Comparison of ENCODE assay signal across 1 cellular context in genomic region chr12:23560611-23561010, GRCh38.
A peak's percentile ranks its signal among the peaks of the same experiment; 100 is the strongest.
TF ChIP-seq lines count a peak whose summit lies in the region.

No MANE protein-coding gene starts in this region.

TF ChIP-seq in GM12878, 131 proteins besides CTCF, POLR2A, EP300 and RAD21 (continued from another document and continues in another):
- TF ChIP-seq, protein P1, sequence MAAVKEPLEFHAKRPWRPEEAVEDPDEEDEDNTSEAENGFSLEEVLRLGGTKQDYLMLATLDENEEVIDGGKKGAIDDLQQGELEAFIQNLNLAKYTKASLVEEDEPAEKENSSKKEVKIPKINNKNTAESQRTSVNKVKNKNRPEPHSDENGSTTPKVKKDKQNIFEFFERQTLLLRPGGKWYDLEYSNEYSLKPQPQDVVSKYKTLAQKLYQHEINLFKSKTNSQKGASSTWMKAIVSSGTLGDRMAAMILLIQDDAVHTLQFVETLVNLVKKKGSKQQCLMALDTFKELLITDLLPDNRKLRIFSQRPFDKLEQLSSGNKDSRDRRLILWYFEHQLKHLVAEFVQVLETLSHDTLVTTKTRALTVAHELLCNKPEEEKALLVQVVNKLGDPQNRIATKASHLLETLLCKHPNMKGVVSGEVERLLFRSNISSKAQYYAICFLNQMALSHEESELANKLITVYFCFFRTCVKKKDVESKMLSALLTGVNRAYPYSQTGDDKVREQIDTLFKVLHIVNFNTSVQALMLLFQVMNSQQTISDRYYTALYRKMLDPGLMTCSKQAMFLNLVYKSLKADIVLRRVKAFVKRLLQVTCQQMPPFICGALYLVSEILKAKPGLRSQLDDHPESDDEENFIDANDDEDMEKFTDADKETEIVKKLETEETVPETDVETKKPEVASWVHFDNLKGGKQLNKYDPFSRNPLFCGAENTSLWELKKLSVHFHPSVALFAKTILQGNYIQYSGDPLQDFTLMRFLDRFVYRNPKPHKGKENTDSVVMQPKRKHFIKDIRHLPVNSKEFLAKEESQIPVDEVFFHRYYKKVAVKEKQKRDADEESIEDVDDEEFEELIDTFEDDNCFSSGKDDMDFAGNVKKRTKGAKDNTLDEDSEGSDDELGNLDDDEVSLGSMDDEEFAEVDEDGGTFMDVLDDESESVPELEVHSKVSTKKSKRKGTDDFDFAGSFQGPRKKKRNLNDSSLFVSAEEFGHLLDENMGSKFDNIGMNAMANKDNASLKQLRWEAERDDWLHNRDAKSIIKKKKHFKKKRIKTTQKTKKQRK (IDR thresholded peaks at IDR 0.05; ENCODE audit: low read depth, low read length), result no peak
- 0 out of 2 replicates have a peak, but pooled peaks have one; percentile 21 for TF ChIP-seq IKZF1 (conservative IDR thresholded peaks at IDR 0.05)
- no peak for TF ChIP-seq KDM1A (IDR thresholded peaks at IDR 0.05; ENCODE audit: borderline replicate concordance)
- no peak for TF ChIP-seq MTA3 (IDR thresholded peaks at IDR 0.05; ENCODE audit: borderline replicate concordance, low read length)
- TF ChIP-seq E2F8 (IDR thresholded peaks at IDR 0.05; ENCODE audit: low read depth, partially characterized antibody), result no peak
- TF ChIP-seq NFIC (IDR thresholded peaks at IDR 0.05; ENCODE audit: low read depth, low read length), result peak; percentile 61; the same call in 1 of the 2 replicates
- TF ChIP-seq TARDBP (IDR thresholded peaks at IDR 0.05; ENCODE audit: borderline replicate concordance), result no peak
- no peak for TF ChIP-seq MXI1 (IDR thresholded peaks at IDR 0.05; ENCODE audit: low read depth, low read length)
- no peak for TF ChIP-seq HDAC2 (IDR thresholded peaks at IDR 0.05)
- peak; percentile 56; the same call in 1 of the 2 replicates for TF ChIP-seq ZNF217 (IDR thresholded peaks at IDR 0.05)
- no peak for TF ChIP-seq RCOR1 (conservative IDR thresholded peaks at IDR 0.05; ENCODE audit: low read depth, low read length)
- TF ChIP-seq ESRRA (IDR thresholded peaks at IDR 0.05; ENCODE audit: low read length), result no peak
- peak; percentile 72 to 77 for TF ChIP-seq IKZF2 (IDR thresholded peaks at IDR 0.05)
- 0 out of 2 replicates have a peak, but pooled peaks have one; percentile 23 for TF ChIP-seq BMI1 (IDR thresholded peaks at IDR 0.05; ENCODE audit: borderline replicate concordance)
- TF ChIP-seq ZBTB4 (CRISPR knock-in tag; IDR thresholded peaks at IDR 0.05), result no peak
- no peak for TF ChIP-seq LARP7 (IDR thresholded peaks at IDR 0.05)
- peak; percentile 61; the same call in 1 of the 2 replicates for TF ChIP-seq DPF2 (IDR thresholded peaks at IDR 0.05)
- TF ChIP-seq SMAD1 (IDR thresholded peaks at IDR 0.05; ENCODE audit: low read depth, partially characterized antibody), result no peak
- peak; percentile 98 for TF ChIP-seq MTA2 (IDR thresholded peaks at IDR 0.05; ENCODE audit: low read depth)
- TF ChIP-seq, protein P2, sequence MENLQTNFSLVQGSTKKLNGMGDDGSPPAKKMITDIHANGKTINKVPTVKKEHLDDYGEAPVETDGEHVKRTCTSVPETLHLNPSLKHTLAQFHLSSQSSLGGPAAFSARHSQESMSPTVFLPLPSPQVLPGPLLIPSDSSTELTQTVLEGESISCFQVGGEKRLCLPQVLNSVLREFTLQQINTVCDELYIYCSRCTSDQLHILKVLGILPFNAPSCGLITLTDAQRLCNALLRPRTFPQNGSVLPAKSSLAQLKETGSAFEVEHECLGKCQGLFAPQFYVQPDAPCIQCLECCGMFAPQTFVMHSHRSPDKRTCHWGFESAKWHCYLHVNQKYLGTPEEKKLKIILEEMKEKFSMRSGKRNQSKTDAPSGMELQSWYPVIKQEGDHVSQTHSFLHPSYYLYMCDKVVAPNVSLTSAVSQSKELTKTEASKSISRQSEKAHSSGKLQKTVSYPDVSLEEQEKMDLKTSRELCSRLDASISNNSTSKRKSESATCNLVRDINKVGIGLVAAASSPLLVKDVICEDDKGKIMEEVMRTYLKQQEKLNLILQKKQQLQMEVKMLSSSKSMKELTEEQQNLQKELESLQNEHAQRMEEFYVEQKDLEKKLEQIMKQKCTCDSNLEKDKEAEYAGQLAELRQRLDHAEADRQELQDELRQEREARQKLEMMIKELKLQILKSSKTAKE (IDR thresholded peaks at IDR 0.05; ENCODE audit: low read depth, poor library complexity, severe bottlenecking), result no peak
- TF ChIP-seq ATF3 (IDR thresholded peaks at IDR 0.05; ENCODE audit: borderline replicate concordance, extremely low read depth, low read depth, low read length), result no peak
- peak; percentile 16; the same call in 1 of the 2 replicates for TF ChIP-seq GABPA (IDR thresholded peaks at IDR 0.05; ENCODE audit: low read depth)
- TF ChIP-seq SUZ12 (IDR thresholded peaks at IDR 0.05; ENCODE audit: unreplicated experiment), result no peak
- no peak for TF ChIP-seq PAX8 (IDR thresholded peaks at IDR 0.05)
- TF ChIP-seq CREB1 (IDR thresholded peaks at IDR 0.05; ENCODE audit: low read depth), result no peak
- TF ChIP-seq JUNB (IDR thresholded peaks at IDR 0.05), result peak; percentile 85
- TF ChIP-seq PKNOX1 (IDR thresholded peaks at IDR 0.05), result peak; percentile 78
- no peak for TF ChIP-seq CBFB (IDR thresholded peaks at IDR 0.05; ENCODE audit: low read depth)
- no peak for TF ChIP-seq PML (IDR thresholded peaks at IDR 0.05; ENCODE audit: low read length)
- TF ChIP-seq, protein P3, sequence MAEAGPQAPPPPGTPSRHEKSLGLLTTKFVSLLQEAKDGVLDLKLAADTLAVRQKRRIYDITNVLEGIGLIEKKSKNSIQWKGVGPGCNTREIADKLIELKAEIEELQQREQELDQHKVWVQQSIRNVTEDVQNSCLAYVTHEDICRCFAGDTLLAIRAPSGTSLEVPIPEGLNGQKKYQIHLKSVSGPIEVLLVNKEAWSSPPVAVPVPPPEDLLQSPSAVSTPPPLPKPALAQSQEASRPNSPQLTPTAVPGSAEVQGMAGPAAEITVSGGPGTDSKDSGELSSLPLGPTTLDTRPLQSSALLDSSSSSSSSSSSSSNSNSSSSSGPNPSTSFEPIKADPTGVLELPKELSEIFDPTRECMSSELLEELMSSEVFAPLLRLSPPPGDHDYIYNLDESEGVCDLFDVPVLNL (IDR thresholded peaks at IDR 0.05; ENCODE audit: low read depth, low read length), result no peak
- no peak for TF ChIP-seq JUND (IDR thresholded peaks at IDR 0.05; ENCODE audit: low read depth, low read length)
- no peak for TF ChIP-seq BRCA1 (IDR thresholded peaks at IDR 0.05; ENCODE audit: low read depth, low read length)
- TF ChIP-seq NR2F1 (conservative IDR thresholded peaks at IDR 0.05), result no peak
- TF ChIP-seq ETV6 (conservative IDR thresholded peaks at IDR 0.05 in 1 of 2, IDR thresholded peaks at IDR 0.05 in 1 of 2; ENCODE audit: borderline replicate concordance in 1 of 2, low read depth in 1 of 2), result no peak; a peak in 1 of 4 replicates
- TF ChIP-seq SMAD5 (IDR thresholded peaks at IDR 0.05; ENCODE audit: low read depth), result no peak
- TF ChIP-seq RB1 (IDR thresholded peaks at IDR 0.05; ENCODE audit: borderline replicate concordance), result no peak
- TF ChIP-seq SREBF1 (IDR thresholded peaks at IDR 0.05; ENCODE audit: low read length), result no peak
- TF ChIP-seq BCL11A (IDR thresholded peaks at IDR 0.05; ENCODE audit: low read depth, low read length), result 0 out of 2 replicates have a peak, but pooled peaks have one; percentile 26
- no peak for TF ChIP-seq HDGF (IDR thresholded peaks at IDR 0.05)
- TF ChIP-seq NFYA (IDR thresholded peaks at IDR 0.05; ENCODE audit: borderline replicate concordance, low read depth, low read length), result no peak
- no peak for TF ChIP-seq SIN3A (IDR thresholded peaks at IDR 0.05; ENCODE audit: low read depth, low read length)
- no peak for TF ChIP-seq CHD4 (IDR thresholded peaks at IDR 0.05)
- TF ChIP-seq POLR2AphosphoS5 (IDR thresholded peaks at IDR 0.05; ENCODE audit: low read length), result no peak
- TF ChIP-seq CREM (IDR thresholded peaks at IDR 0.05; ENCODE audit: low read depth), result 0 out of 2 replicates have a peak, but pooled peaks have one; percentile 14
- no peak for TF ChIP-seq ZNF24 (IDR thresholded peaks at IDR 0.05)
- TF ChIP-seq WRNIP1 (IDR thresholded peaks at IDR 0.05; ENCODE audit: borderline replicate concordance, low read depth, low read length), result no peak
- TF ChIP-seq ELK1 (IDR thresholded peaks at IDR 0.05; ENCODE audit: low read depth, low read length), result no peak
- TF ChIP-seq SMC3 (IDR thresholded peaks at IDR 0.05; ENCODE audit: borderline replicate concordance, low read length), result no peak
- no peak for TF ChIP-seq E4F1 (IDR thresholded peaks at IDR 0.05; ENCODE audit: borderline replicate concordance, partially characterized antibody)
- TF ChIP-seq ZNF622 (IDR thresholded peaks at IDR 0.05), result no peak
